In the genomic region with DNA sequence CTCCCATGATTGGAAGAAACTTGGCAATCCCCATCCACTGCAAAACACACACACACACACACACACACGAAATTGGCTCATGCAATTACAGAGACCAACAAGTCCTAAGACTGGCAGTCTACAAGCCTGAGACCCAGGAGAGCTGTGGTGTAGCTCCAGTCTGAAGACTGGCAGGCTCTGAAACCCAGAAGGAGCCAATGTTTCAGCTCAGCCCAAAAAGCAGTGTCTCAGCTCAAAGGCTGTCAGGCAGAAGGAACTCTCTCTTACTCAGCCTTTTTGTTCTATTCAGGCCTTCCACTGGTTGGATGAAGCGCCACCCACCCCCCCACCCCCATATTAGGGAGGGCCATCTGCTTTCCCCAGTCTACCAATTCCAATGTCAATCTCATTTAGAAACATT, we compare ENCODE assay signal across 2 cellular contexts.
TF ChIP-seq lines count a peak whose summit lies in the region.

No MANE protein-coding gene starts in this region.

TF ChIP-seq in GM23338, 12 proteins besides CTCF, POLR2A, EP300 and RAD21:
- TF ChIP-seq ETS1 (IDR thresholded peaks at IDR 0.05) (no peak), NANOG (IDR thresholded peaks at IDR 0.05; ENCODE audit: borderline replicate concordance) (no peak), EZH2phosphoT487 (IDR thresholded peaks at IDR 0.05; ENCODE audit: unreplicated experiment) (no peak), POLR2AphosphoS5 (IDR thresholded peaks at IDR 0.05; ENCODE audit: low read depth) (no peak), ZNF331 (CRISPR knock-in tag; IDR thresholded peaks at IDR 0.05; ENCODE audit: low read depth) (no peak), STAT1 (IDR thresholded peaks at IDR 0.05; ENCODE audit: unreplicated experiment) (no peak), JUNB (IDR thresholded peaks at IDR 0.05; ENCODE audit: unreplicated experiment) (no peak)
TF ChIP-seq in GM23338: peak in this region for 0.

TF ChIP-seq in K562, 482 proteins besides CTCF, POLR2A, EP300 and RAD21:
- TF ChIP-seq MTA1 (IDR thresholded peaks at IDR 0.05; ENCODE audit: borderline replicate concordance) (no peak), SRSF3 (IDR thresholded peaks at IDR 0.05; ENCODE audit: insufficient read depth, low read length) (no peak), THAP7 (CRISPR knock-in tag; IDR thresholded peaks at IDR 0.05) (no peak), SRSF1 (IDR thresholded peaks at IDR 0.05; ENCODE audit: low read depth, low read length) (no peak), ZFP30 (CRISPR knock-in tag; IDR thresholded peaks at IDR 0.05; ENCODE audit: borderline replicate concordance) (no peak), ZNF511 (CRISPR knock-in tag; IDR thresholded peaks at IDR 0.05) (no peak), ZNF75A (CRISPR knock-in tag; IDR thresholded peaks at IDR 0.05) (no peak), CHD1 (IDR thresholded peaks at IDR 0.05; ENCODE audit: low read length) (no peak), HDAC8 (tag; IDR thresholded peaks at IDR 0.05) (no peak), POU5F1 (IDR thresholded peaks at IDR 0.05; ENCODE audit: borderline replicate concordance, low read depth, low read length, partially characterized antibody) (no peak), ZBTB7A (IDR thresholded peaks at IDR 0.05; ENCODE audit: borderline replicate concordance, control insufficient read depth, low read depth, low read length) (no peak), FOXJ3 (CRISPR knock-in tag; IDR thresholded peaks at IDR 0.05) (no peak)
- TF ChIP-seq, protein P1, sequence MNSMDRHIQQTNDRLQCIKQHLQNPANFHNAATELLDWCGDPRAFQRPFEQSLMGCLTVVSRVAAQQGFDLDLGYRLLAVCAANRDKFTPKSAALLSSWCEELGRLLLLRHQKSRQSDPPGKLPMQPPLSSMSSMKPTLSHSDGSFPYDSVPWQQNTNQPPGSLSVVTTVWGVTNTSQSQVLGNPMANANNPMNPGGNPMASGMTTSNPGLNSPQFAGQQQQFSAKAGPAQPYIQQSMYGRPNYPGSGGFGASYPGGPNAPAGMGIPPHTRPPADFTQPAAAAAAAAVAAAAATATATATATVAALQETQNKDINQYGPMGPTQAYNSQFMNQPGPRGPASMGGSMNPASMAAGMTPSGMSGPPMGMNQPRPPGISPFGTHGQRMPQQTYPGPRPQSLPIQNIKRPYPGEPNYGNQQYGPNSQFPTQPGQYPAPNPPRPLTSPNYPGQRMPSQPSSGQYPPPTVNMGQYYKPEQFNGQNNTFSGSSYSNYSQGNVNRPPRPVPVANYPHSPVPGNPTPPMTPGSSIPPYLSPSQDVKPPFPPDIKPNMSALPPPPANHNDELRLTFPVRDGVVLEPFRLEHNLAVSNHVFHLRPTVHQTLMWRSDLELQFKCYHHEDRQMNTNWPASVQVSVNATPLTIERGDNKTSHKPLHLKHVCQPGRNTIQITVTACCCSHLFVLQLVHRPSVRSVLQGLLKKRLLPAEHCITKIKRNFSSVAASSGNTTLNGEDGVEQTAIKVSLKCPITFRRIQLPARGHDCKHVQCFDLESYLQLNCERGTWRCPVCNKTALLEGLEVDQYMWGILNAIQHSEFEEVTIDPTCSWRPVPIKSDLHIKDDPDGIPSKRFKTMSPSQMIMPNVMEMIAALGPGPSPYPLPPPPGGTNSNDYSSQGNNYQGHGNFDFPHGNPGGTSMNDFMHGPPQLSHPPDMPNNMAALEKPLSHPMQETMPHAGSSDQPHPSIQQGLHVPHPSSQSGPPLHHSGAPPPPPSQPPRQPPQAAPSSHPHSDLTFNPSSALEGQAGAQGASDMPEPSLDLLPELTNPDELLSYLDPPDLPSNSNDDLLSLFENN (IDR thresholded peaks at IDR 0.05; ENCODE audit: low read depth in 2 of 2, low read length in 2 of 2): no peak
- TF ChIP-seq, protein P2, sequence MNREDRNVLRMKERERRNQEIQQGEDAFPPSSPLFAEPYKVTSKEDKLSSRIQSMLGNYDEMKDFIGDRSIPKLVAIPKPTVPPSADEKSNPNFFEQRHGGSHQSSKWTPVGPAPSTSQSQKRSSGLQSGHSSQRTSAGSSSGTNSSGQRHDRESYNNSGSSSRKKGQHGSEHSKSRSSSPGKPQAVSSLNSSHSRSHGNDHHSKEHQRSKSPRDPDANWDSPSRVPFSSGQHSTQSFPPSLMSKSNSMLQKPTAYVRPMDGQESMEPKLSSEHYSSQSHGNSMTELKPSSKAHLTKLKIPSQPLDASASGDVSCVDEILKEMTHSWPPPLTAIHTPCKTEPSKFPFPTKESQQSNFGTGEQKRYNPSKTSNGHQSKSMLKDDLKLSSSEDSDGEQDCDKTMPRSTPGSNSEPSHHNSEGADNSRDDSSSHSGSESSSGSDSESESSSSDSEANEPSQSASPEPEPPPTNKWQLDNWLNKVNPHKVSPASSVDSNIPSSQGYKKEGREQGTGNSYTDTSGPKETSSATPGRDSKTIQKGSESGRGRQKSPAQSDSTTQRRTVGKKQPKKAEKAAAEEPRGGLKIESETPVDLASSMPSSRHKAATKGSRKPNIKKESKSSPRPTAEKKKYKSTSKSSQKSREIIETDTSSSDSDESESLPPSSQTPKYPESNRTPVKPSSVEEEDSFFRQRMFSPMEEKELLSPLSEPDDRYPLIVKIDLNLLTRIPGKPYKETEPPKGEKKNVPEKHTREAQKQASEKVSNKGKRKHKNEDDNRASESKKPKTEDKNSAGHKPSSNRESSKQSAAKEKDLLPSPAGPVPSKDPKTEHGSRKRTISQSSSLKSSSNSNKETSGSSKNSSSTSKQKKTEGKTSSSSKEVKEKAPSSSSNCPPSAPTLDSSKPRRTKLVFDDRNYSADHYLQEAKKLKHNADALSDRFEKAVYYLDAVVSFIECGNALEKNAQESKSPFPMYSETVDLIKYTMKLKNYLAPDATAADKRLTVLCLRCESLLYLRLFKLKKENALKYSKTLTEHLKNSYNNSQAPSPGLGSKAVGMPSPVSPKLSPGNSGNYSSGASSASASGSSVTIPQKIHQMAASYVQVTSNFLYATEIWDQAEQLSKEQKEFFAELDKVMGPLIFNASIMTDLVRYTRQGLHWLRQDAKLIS (CRISPR knock-in tag; IDR thresholded peaks at IDR 0.05): no peak
- TF ChIP-seq, protein P3, sequence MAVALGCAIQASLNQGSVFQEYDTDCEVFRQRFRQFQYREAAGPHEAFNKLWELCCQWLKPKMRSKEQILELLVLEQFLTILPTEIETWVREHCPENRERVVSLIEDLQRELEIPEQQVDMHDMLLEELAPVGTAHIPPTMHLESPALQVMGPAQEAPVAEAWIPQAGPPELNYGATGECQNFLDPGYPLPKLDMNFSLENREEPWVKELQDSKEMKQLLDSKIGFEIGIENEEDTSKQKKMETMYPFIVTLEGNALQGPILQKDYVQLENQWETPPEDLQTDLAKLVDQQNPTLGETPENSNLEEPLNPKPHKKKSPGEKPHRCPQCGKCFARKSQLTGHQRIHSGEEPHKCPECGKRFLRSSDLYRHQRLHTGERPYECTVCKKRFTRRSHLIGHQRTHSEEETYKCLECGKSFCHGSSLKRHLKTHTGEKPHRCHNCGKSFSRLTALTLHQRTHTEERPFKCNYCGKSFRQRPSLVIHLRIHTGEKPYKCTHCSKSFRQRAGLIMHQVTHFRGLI (CRISPR knock-in tag; IDR thresholded peaks at IDR 0.05): no peak
- TF ChIP-seq, protein P4, sequence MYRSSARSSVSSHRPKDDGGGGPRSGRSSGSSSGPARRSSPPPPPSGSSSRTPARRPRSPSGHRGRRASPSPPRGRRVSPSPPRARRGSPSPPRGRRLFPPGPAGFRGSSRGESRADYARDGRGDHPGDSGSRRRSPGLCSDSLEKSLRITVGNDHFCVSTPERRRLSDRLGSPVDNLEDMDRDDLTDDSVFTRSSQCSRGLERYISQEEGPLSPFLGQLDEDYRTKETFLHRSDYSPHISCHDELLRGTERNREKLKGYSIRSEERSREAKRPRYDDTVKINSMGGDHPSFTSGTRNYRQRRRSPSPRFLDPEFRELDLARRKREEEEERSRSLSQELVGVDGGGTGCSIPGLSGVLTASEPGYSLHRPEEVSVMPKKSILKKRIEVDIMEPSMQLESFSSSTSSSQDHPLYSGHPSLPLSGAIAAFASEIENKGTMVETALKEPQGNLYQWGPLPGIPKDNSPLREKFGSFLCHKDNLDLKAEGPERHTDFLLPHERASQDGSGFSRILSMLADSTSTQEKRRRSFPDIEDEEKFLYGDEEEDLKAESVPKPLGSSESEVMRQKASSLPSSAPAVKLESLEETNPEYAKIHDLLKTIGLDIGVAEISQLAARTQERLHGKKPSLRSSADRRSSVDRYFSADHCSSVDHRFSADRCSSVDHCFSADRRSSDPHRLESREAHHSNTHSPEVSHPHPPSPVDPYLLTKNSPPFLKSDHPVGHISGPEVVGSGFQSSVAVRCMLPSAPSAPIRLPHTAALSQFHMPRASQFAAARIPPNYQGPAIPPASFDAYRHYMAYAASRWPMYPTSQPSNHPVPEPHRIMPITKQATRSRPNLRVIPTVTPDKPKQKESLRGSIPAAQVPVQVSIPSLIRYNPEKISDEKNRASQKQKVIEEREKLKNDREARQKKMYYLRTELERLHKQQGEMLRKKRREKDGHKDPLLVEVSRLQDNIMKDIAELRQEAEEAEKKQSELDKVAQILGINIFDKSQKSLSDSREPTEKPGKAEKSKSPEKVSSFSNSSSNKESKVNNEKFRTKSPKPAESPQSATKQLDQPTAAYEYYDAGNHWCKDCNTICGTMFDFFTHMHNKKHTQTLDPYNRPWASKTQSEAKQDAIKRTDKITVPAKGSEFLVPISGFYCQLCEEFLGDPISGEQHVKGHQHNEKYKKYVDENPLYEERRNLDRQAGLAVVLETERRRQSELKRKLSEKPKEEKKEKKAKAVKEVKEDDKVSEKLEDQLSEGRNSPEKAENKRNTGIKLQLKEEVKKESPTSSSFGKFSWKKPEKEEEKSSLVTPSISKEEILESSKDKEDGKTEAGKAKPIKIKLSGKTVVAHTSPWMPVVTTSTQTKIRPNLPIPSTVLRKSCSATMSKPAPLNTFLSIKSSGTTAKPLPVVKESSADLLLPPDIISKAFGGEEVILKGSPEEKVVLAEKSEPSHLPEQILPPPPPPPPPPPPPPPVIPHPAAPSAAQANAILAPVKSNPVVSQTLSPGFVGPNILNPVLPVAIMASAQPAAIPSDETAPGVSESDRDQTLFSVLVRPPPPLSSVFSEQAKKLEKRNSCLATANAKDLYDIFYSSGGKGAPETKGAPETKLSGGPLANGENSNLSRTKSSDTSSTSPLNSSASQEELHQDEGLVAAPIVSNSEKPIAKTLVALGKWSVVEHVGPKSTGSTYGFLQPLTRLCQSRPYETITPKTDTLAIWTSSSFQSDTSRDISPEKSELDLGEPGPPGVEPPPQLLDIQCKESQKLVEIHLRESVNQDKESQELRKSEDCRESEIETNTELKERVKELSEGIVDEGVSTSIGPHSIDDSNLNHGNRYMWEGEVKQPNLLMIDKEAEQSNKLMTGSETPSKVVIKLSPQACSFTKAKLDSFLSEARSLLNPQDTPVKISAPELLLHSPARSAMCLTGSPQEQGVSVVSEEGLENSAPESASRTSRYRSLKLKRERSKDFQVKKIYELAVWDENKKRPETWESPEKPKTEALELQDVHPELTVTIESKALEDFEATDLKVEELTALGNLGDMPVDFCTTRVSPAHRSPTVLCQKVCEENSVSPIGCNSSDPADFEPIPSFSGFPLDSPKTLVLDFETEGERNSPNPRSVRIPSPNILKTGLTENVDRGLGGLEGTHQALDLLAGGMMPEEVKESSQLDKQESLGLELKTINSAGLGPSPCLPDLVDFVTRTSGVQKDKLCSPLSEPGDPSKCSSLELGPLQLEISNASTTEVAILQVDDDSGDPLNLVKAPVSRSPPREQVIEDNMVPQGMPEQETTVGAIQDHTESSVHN (IDR thresholded peaks at IDR 0.05; ENCODE audit: borderline replicate concordance in 1 of 2, low read depth in 1 of 2): no peak
TF ChIP-seq in K562: peak in this region for 0.
